Comparison of ENCODE assay signal across 22 cellular contexts in genomic region chr20:19838495-19838894, GRCh38.
A peak's percentile ranks its signal among the peaks of the same experiment; 100 is the strongest.
DNase-seq lines count a peak whose midpoint lies in the region; ATAC-seq and TF ChIP-seq lines count a peak whose summit lies in the region.
"Had no signal": no experiment of that assay in that cellular context is flagged by ENCODE, and none has a peak within 500 bp of the region (broad histone marks: within the 10 kb centered on the region; RNA-seq: fewer than 3 reads in every experiment).

No MANE protein-coding gene starts in this region.

- POLR2A ChIA-PET in RWPE1 (lab: Yijun Ruan, JAX; ENCODE audit: low non-redundant PET), result no interaction called here

- DNase-seq in NCI-H146 (lab: John Stamatoyannopoulos, UW) (peak; percentile 10), NCI-H146 treated with DMSO at 0.1 percent for 48 hours (lab: John Stamatoyannopoulos, UW; ENCODE audit: unreplicated experiment) (no peak), RWPE1 (ENCODE audit: low spot score) (no peak), substantia nigra (lab: John Stamatoyannopoulos, UW) (no peak), NCI-H748 treated with DMSO at 0.1 percent for 48 hours (lab: John Stamatoyannopoulos, UW) (no peak), H4 (ENCODE audit: low spot score) (no peak)
- DNase-seq: 8988T, ACHN, Calu3, DMS79 treated with DMSO at 0.1 percent for 48 hours, GF-D8, NCI-H1048, NCI-H1436 treated with DMSO at 0.1 percent for 48 hours, NCI-H2029, NCI-H226, NCI-H510A, SHP77 treated with DMSO at 0.1 percent for 48 hours had no signal

- CTCF ChIA-PET in RWPE1 (lab: Yijun Ruan, JAX), result interaction anchor here (0.6 kb wide), 1 partner anchor 42 kb away, joined by 4 read pairs; no protein-coding TSS in a partner anchor

- ATAC-seq in esophagus mucosa (peak; percentile 47), HG03039 (IDR thresholded peaks at IDR 0.05; ENCODE audit: unreplicated experiment) (no peak)
- ATAC-seq: Panc1 had no signal

- H3K27ac ChIP-seq in RWPE1 (peak overlapping the region; percentile 8; the same call in 1 of the 2 replicates), substantia nigra (ENCODE audit: low read depth, low read length, poor library complexity, severe bottlenecking) (peak overlapping the region; percentile 60)
- H3K27ac ChIP-seq: HL-60, KMS-11 had no signal

- TF ChIP-seq CTCF in RWPE1 (conservative IDR thresholded peaks at IDR 0.05; ENCODE audit: low read depth), result no peak
